In the genomic region with DNA sequence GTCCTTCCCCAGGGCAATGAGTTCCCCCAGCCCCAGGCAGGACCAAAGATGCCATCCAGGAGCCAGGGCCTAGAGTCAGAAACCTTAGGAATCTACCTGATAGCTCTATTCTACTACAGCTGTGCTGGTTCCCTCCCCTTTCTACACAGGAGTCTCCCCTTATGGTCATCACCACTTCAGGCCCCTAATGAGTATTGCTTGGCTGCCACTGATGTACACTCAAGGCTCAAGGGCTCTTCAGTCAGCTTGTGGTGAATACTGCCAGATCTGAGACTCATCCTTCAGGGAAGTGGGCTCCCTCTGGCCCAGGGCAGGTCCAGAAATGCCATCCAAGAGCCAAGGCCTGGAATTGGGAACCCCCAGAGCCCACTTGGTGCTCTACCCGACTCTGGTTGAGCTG, we compare ENCODE assay signal across 19 cellular contexts.
A peak's percentile ranks its signal among the peaks of the same experiment; 100 is the strongest.
DNase-seq lines count a peak whose midpoint lies in the region; ATAC-seq and TF ChIP-seq lines count a peak whose summit lies in the region.
"Had no signal": no experiment of that assay in that cellular context is flagged by ENCODE, and none has a peak within 500 bp of the region (broad histone marks: within the 10 kb centered on the region; RNA-seq: fewer than 3 reads in every experiment).

No MANE protein-coding gene starts in this region.

- H3K9me3 ChIP-seq in IMR-90 (ENCODE audit: control insufficient read depth, insufficient read depth, low read length) (no peaks in the 10 kb centered on the region), thyroid gland (no peaks in the 10 kb centered on the region)
- H3K9me3 ChIP-seq: BE2C, SJSA1 had no signal

- H3K27ac Mint-ChIP-seq in stimulated activated naive B cell treated with anti-CD40 and anti-IgM and Interleukin-4, amounts not matched to agents 10 μg/mL and 1 μg/mL and 100 μg/mL, for 72 hours: no peak overlapping the region
- H3K27ac Mint-ChIP-seq: HFFc6; T-helper 1 cell treated with Interleukin-12 subunit alpha and Interleukin-12 subunit beta and Interleukin-4 antibody, amounts not matched to agents 30 μg/mL and 1 μg/mL, for 36 hours had no signal

- TF ChIP-seq RAD21 in IMR-90 (IDR thresholded peaks at IDR 0.05; ENCODE audit: low read length): no peak

- peak overlapping the region; percentile 58 for H2AK5ac ChIP-seq in IMR-90 (ENCODE audit: low read depth, low read length)

- H3K4me2 ChIP-seq in IMR-90 (ENCODE audit: low read depth, low read length): no peak overlapping the region

- H3K36me3 ChIP-seq in IMR-90 (ENCODE audit: control insufficient read depth, insufficient read depth, low read length) (no peaks in the 10 kb centered on the region), thyroid gland (no peaks in the 10 kb centered on the region)
- H3K36me3 ChIP-seq: BE2C, SJSA1 had no signal

- no peak overlapping the region for H3K14ac ChIP-seq in IMR-90 (replicated peaks; ENCODE audit: low read depth, low read length)

- no peak overlapping the region for H2BK20ac ChIP-seq in IMR-90 (ENCODE audit: low read depth, low read length)

- H3K9ac ChIP-seq in IMR-90 (ENCODE audit: low read depth, low read length): no peak overlapping the region
- H3K9ac ChIP-seq: GM23248 had no signal

- no peaks in the 10 kb centered on the region for H3K9me1 ChIP-seq in IMR-90 (ENCODE audit: insufficient read depth, low read length)

- dilution Hi-C loops in IMR-90 (cut with HindIII; ENCODE audit: low sequenced_read_pairs, unreplicated experiment): no loop called here

- H3K4me3 ChIP-seq in IMR-90 (ENCODE audit: insufficient read depth, low read depth, low read length) (no peak overlapping the region), thyroid gland (replicated peaks in 1 of 3) (no peak overlapping the region)
- H3K4me3 ChIP-seq: GM23248, SJSA1 had no signal

- H3K4me1 ChIP-seq in IMR-90 (ENCODE audit: control insufficient read depth, insufficient read depth, low read length) (peaks cover 9% of the 10 kb centered on the region), thyroid gland (no peaks in the 10 kb centered on the region)
- H3K4me1 ChIP-seq: BE2C, SJSA1 had no signal

- no peak overlapping the region; the same call in 1 of the 2 replicates for H3K18ac ChIP-seq in IMR-90 (ENCODE audit: low read depth, low read length)

- H2BK15ac ChIP-seq in IMR-90 (ENCODE audit: low read depth, low read length): no peak overlapping the region; the same call in 2 of the 3 replicates

- no peak overlapping the region for H2AK9ac ChIP-seq in IMR-90 (replicated peaks; ENCODE audit: low read depth, low read length, poor library complexity)

- intact Hi-C loops in IMR-90 (cut with micrococcal nuclease): no loop called here
- intact Hi-C loops in thyroid gland (cut with DNase I): no loop called here

- no peak overlapping the region for H3K27ac ChIP-seq in IMR-90 (ENCODE audit: insufficient read depth, low read length)
- no peak overlapping the region for H3K27ac ChIP-seq in thyroid gland
- H3K27ac ChIP-seq: GM23248, SJSA1 had no signal

- no peak overlapping the region for H3K23ac ChIP-seq in IMR-90 (ENCODE audit: low read depth, low read length)

- in situ Hi-C loops in IMR-90 (cut with MboI; ENCODE audit: low sequenced_read_pairs): no loop called here

- BruUV-seq in IMR-90 (replicated peaks; lab: Mats Ljungman, UMichigan): no TSS peak

- H4K20me1 ChIP-seq in IMR-90 (ENCODE audit: insufficient read depth, low read length): no peaks in the 10 kb centered on the region

- POLR2A ChIA-PET in IMR-90 (lab: Charles Lee; ENCODE audit: unreplicated experiment): no interaction called here

- H2AFZ ChIP-seq in IMR-90 (replicated peaks; ENCODE audit: low read length, poor library complexity): no peak overlapping the region
- H2AFZ ChIP-seq: GM23248 had no signal

- H3K27me3 ChIP-seq in IMR-90 (ENCODE audit: control insufficient read depth, insufficient read depth, low read length): no peaks in the 10 kb centered on the region
- H3K27me3 ChIP-seq in thyroid gland: no peaks in the 10 kb centered on the region
- H3K27me3 ChIP-seq: BE2C, SJSA1 had no signal

- no peaks in the 10 kb centered on the region for H3K9me3 Mint-ChIP-seq in stimulated activated naive B cell treated with anti-CD40 and anti-IgM and Interleukin-4, amounts not matched to agents 10 μg/mL and 1 μg/mL and 100 μg/mL, for 72 hours
- H3K9me3 Mint-ChIP-seq: H9; HFFc6; T-helper 1 cell treated with Interleukin-12 subunit alpha and Interleukin-12 subunit beta and Interleukin-4 antibody, amounts not matched to agents 30 μg/mL and 1 μg/mL, for 36 hours had no signal

- H4K5ac ChIP-seq in IMR-90 (ENCODE audit: low read depth, low read length): no peak overlapping the region

- ATAC-seq in IMR-90 (ENCODE audit: low read depth): no peak
- no peak for ATAC-seq in stimulated activated naive B cell treated with anti-CD40 and anti-IgM and Interleukin-4, amounts not matched to agents 10 μg/mL and 1 μg/mL and 100 μg/mL, for 72 hours (replicated peaks)
- ATAC-seq in HG02763 (IDR thresholded peaks at IDR 0.05; ENCODE audit: unreplicated experiment): no peak
- ATAC-seq: Right ventricle myocardium inferior had no signal

- TF ChIP-seq POLR2A in IMR-90 (IDR thresholded peaks at IDR 0.05; ENCODE audit: low read depth, low read length) (no peak), thyroid gland (IDR thresholded peaks at IDR 0.05) (no peak)

- no peak overlapping the region for H3K4ac ChIP-seq in IMR-90 (ENCODE audit: low read depth, low read length)

- H3K4me3 Mint-ChIP-seq in stimulated activated naive B cell treated with anti-CD40 and anti-IgM and Interleukin-4, amounts not matched to agents 10 μg/mL and 1 μg/mL and 100 μg/mL, for 72 hours: no peak overlapping the region
- H3K4me3 Mint-ChIP-seq: H9; HFFc6; T-helper 1 cell treated with Interleukin-12 subunit alpha and Interleukin-12 subunit beta and Interleukin-4 antibody, amounts not matched to agents 30 μg/mL and 1 μg/mL, for 36 hours had no signal

- no peak overlapping the region for H3K56ac ChIP-seq in IMR-90 (ENCODE audit: extremely low read depth, insufficient read depth, low read length)

- DNase-seq in IMR-90: no peak
- peak; percentile 80 for DNase-seq in NCI-H187 treated with DMSO at 0.1 percent for 48 hours (lab: John Stamatoyannopoulos, UW)
- DNase-seq in NCI-H524 (lab: John Stamatoyannopoulos, UW): peak; percentile 83 to 92
- DNase-seq in thyroid gland: peak; percentile 40 to 54
- no peak for DNase-seq in stimulated activated naive B cell treated with anti-CD40 and anti-IgM and Interleukin-4, amounts not matched to agents 10 μg/mL and 1 μg/mL and 100 μg/mL, for 72 hours
- DNase-seq in NCI-H2171 (lab: John Stamatoyannopoulos, UW): no peak
- DNase-seq: BE2C, GM23248, H9, HFFc6, NCI-H1930, NCI-H446 treated with DMSO at 0.1 percent for 48 hours, NCI-H774, OCI-M1, T1000 had no signal

- CTCF ChIA-PET in IMR-90 (lab: Yijun Ruan, JAX): no interaction called here

- H4K91ac ChIP-seq in IMR-90 (ENCODE audit: insufficient read depth, low read depth, low read length): no peak overlapping the region

- no peak overlapping the region for H2BK5ac ChIP-seq in IMR-90 (ENCODE audit: low read depth, low read length, poor library complexity, severe bottlenecking)

- H2BK120ac ChIP-seq in IMR-90 (ENCODE audit: low read depth, low read length): no peak overlapping the region

- H3K36me3 Mint-ChIP-seq in stimulated activated naive B cell treated with anti-CD40 and anti-IgM and Interleukin-4, amounts not matched to agents 10 μg/mL and 1 μg/mL and 100 μg/mL, for 72 hours: no peaks in the 10 kb centered on the region

- TF ChIP-seq CTCF in IMR-90 (conservative IDR thresholded peaks at IDR 0.05; ENCODE audit: low read depth, low read length): no peak
- no peak for TF ChIP-seq CTCF in thyroid gland (IDR thresholded peaks at IDR 0.05)

- H4K8ac ChIP-seq in IMR-90 (ENCODE audit: low read depth in 2 of 2, low read length in 2 of 2): no peak overlapping the region

- peaks cover 20 to 25% of the 10 kb centered on the region in 2 donors for H3K27me3 Mint-ChIP-seq in stimulated activated naive B cell treated with anti-CD40 and anti-IgM and Interleukin-4, amounts not matched to agents 10 μg/mL and 1 μg/mL and 100 μg/mL, for 72 hours

- no CpG with 5 or more reads among the region's 1 CpG for WGBS in IMR-90 (ENCODE audit: extremely low coverage in 2 of 2, insufficient read length in 1 of 2), 2 experiments
- WGBS in thyroid gland, 2 donors: 58 to 63% methylated on average over 1 of the region's 1 CpG

- no peaks in the 10 kb centered on the region for H3K4me1 Mint-ChIP-seq in stimulated activated naive B cell treated with anti-CD40 and anti-IgM and Interleukin-4, amounts not matched to agents 10 μg/mL and 1 μg/mL and 100 μg/mL, for 72 hours

- H3K79me1 ChIP-seq in IMR-90 (ENCODE audit: low read depth in 1 of 2, low read length in 2 of 2): no peaks in the 10 kb centered on the region

TF ChIP-seq in IMR-90, 13 proteins besides CTCF, POLR2A, EP300 and RAD21:
- TF ChIP-seq NFE2L2 (IDR thresholded peaks at IDR 0.05; ENCODE audit: low read depth, low read length) (no peak), CEBPB (IDR thresholded peaks at IDR 0.05; ENCODE audit: low read depth, low read length) (no peak)
- TF ChIP-seq, protein P1, sequence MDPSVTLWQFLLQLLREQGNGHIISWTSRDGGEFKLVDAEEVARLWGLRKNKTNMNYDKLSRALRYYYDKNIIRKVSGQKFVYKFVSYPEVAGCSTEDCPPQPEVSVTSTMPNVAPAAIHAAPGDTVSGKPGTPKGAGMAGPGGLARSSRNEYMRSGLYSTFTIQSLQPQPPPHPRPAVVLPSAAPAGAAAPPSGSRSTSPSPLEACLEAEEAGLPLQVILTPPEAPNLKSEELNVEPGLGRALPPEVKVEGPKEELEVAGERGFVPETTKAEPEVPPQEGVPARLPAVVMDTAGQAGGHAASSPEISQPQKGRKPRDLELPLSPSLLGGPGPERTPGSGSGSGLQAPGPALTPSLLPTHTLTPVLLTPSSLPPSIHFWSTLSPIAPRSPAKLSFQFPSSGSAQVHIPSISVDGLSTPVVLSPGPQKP (IDR thresholded peaks at IDR 0.05; ENCODE audit: borderline replicate concordance, low read depth, low read length): no peak

Comparison
In these comparisons a context has a peak if more than half of its experiments do, and no peak if none do; other contexts are left out.
1. DNase-seq: peak in NCI-H187 treated with DMSO at 0.1 percent for 48 hours (single experiment), NCI-H524 (2 of 2) and thyroid gland (2 of 2); none in IMR-90 (single experiment), stimulated activated naive B cell treated with anti-CD40 and anti-IgM and Interleukin-4, amounts not matched to agents 10 μg/mL and 1 μg/mL and 100 μg/mL, for 72 hours (single experiment) and NCI-H2171 (single experiment).